ENCODE assay signal across 1 cellular context in genomic region chr10:79347894-79348639, GRCh38.
TF ChIP-seq lines count a peak whose summit lies in the region.

No MANE protein-coding gene starts in this region.

TF ChIP-seq in HEK293, 187 proteins besides CTCF, POLR2A, EP300 and RAD21 (continued from another document and continues in another):
- TF ChIP-seq ZNF280D (tag by site-specific recombination; IDR thresholded peaks at IDR 0.05) = no peak
- TF ChIP-seq KLF17 (tag by site-specific recombination; IDR thresholded peaks at IDR 0.05) = peak; percentile 61; the same call in 1 of the 2 replicates
- 0 out of 2 replicates have a peak, but pooled peaks have one; percentile 19 for TF ChIP-seq YY1 (tag by site-specific recombination; IDR thresholded peaks at IDR 0.05)
- no peak for TF ChIP-seq ZNF571 (tag by site-specific recombination; IDR thresholded peaks at IDR 0.05)
- TF ChIP-seq ZNF76 (tag by site-specific recombination; IDR thresholded peaks at IDR 0.05; ENCODE audit: borderline replicate concordance, low read depth) = peak; percentile 87
- 0 out of 2 replicates have a peak, but pooled peaks have one; percentile 65 for TF ChIP-seq ZBTB10 (tag by site-specific recombination; IDR thresholded peaks at IDR 0.05)
- peak; percentile 40 for TF ChIP-seq ZNF341 (tag by site-specific recombination; IDR thresholded peaks at IDR 0.05; ENCODE audit: low read depth)
- peak; percentile 46; the same call in 1 of the 2 replicates for TF ChIP-seq ZSCAN30 (tag by site-specific recombination; IDR thresholded peaks at IDR 0.05)
- no peak for TF ChIP-seq PRDM6 (tag by site-specific recombination; IDR thresholded peaks at IDR 0.05)
- peak; percentile 68 for TF ChIP-seq ZFP69B (tag by site-specific recombination; IDR thresholded peaks at IDR 0.05)
- peak; percentile 43; the same call in 1 of the 2 replicates for TF ChIP-seq ZNF324 (tag by site-specific recombination; IDR thresholded peaks at IDR 0.05)
- TF ChIP-seq ZSCAN16 (tag by site-specific recombination; IDR thresholded peaks at IDR 0.05) = peak; percentile 12; the same call in 1 of the 2 replicates
- TF ChIP-seq BCL11B (tag by site-specific recombination; IDR thresholded peaks at IDR 0.05; ENCODE audit: low read depth) = peak; percentile 57
- peak; percentile 69 for TF ChIP-seq ZNF449 (tag by site-specific recombination; IDR thresholded peaks at IDR 0.05)
- peak; percentile 91 for TF ChIP-seq ZXDB (tag by site-specific recombination; IDR thresholded peaks at IDR 0.05)
- peak; percentile 66; the same call in 1 of the 2 replicates for TF ChIP-seq ZBTB8A (tag by site-specific recombination; IDR thresholded peaks at IDR 0.05)
- peak; percentile 15; the same call in 1 of the 2 replicates for TF ChIP-seq ZNF391 (tag by site-specific recombination; IDR thresholded peaks at IDR 0.05; ENCODE audit: borderline replicate concordance, low read depth)
- TF ChIP-seq ZNF600 (tag by site-specific recombination; IDR thresholded peaks at IDR 0.05) = 0 out of 2 replicates have a peak, but pooled peaks have one; percentile 56
- peak; percentile 55; the same call in 1 of the 2 replicates for TF ChIP-seq PRDM4 (tag by site-specific recombination; IDR thresholded peaks at IDR 0.05)
- peak; percentile 63 for TF ChIP-seq ZNF596 (tag by site-specific recombination; IDR thresholded peaks at IDR 0.05)
- no peak for TF ChIP-seq ZNF514 (tag by site-specific recombination; IDR thresholded peaks at IDR 0.05)
- TF ChIP-seq ZBTB6 (tag by site-specific recombination; IDR thresholded peaks at IDR 0.05) = peak; percentile 71
- TF ChIP-seq ZNF423 (tag by site-specific recombination; IDR thresholded peaks at IDR 0.05) = peak; percentile 70; the same call in 1 of the 2 replicates
- peak; percentile 48; the same call in 1 of the 2 replicates for TF ChIP-seq SP7 (tag by site-specific recombination; IDR thresholded peaks at IDR 0.05)
- TF ChIP-seq GLI2 (tag by site-specific recombination; IDR thresholded peaks at IDR 0.05; ENCODE audit: borderline replicate concordance, low read depth) = no peak
- peak; percentile 62; the same call in 1 of the 2 replicates for TF ChIP-seq PATZ1 (tag by site-specific recombination; IDR thresholded peaks at IDR 0.05)
- peak; percentile 55 for TF ChIP-seq ZNF335 (tag by site-specific recombination; conservative IDR thresholded peaks at IDR 0.05)
- 0 out of 2 replicates have a peak, but pooled peaks have one; percentile 45 for TF ChIP-seq ZNF501 (tag by site-specific recombination; IDR thresholded peaks at IDR 0.05)
- TF ChIP-seq ZNF558 (tag by site-specific recombination; IDR thresholded peaks at IDR 0.05) = no peak
- no peak for TF ChIP-seq KLF10 (tag by site-specific recombination; IDR thresholded peaks at IDR 0.05)
- TF ChIP-seq GLIS1 (tag by site-specific recombination; IDR thresholded peaks at IDR 0.05) = peak; percentile 55
- TF ChIP-seq ZNF121 (tag by site-specific recombination; IDR thresholded peaks at IDR 0.05) = peak; percentile 80
- 0 out of 2 replicates have a peak, but pooled peaks have one; percentile 32 for TF ChIP-seq ZNF169 (tag by site-specific recombination; IDR thresholded peaks at IDR 0.05)
- peak; percentile 52 for TF ChIP-seq ZBTB26 (tag by site-specific recombination; optimal IDR thresholded peaks at IDR 0.05)
- TF ChIP-seq ZBTB20 (tag by site-specific recombination; IDR thresholded peaks at IDR 0.05) = peak; percentile 41; the same call in 1 of the 2 replicates
- TF ChIP-seq KLF7 (tag by site-specific recombination; IDR thresholded peaks at IDR 0.05; ENCODE audit: borderline replicate concordance) = peak; percentile 64
- TF ChIP-seq ZNF184 (tag by site-specific recombination; IDR thresholded peaks at IDR 0.05) = 0 out of 2 replicates have a peak, but pooled peaks have one; percentile 27
- 0 out of 2 replicates have a peak, but pooled peaks have one; percentile 37 for TF ChIP-seq KLF8 (tag by site-specific recombination; IDR thresholded peaks at IDR 0.05)
- TF ChIP-seq BCL6B (tag by site-specific recombination; IDR thresholded peaks at IDR 0.05) = no peak
- peak; percentile 79 for TF ChIP-seq KLF9 (tag by site-specific recombination; IDR thresholded peaks at IDR 0.05; ENCODE audit: low read depth)
- peak; percentile 96 for TF ChIP-seq ZIC2 (tag by site-specific recombination; IDR thresholded peaks at IDR 0.05)
- TF ChIP-seq ZEB2 (tag by site-specific recombination; IDR thresholded peaks at IDR 0.05) = 0 out of 2 replicates have a peak, but pooled peaks have one; percentile 40
